ENCODE assay signal across 1 cellular context in genomic region chr12:62778187-62778586, GRCh38.
TF ChIP-seq lines count a peak whose summit lies in the region.

No MANE protein-coding gene starts in this region.

TF ChIP-seq in GM23338, 12 proteins besides CTCF, POLR2A, EP300 and RAD21 (continued from another document):
- no peak for TF ChIP-seq ZNF114 (CRISPR knock-in tag; IDR thresholded peaks at IDR 0.05)
TF ChIP-seq in GM23338: peak in this region for 0.
